Comparison of ENCODE assay signal across 1 cellular context in the genomic region with DNA sequence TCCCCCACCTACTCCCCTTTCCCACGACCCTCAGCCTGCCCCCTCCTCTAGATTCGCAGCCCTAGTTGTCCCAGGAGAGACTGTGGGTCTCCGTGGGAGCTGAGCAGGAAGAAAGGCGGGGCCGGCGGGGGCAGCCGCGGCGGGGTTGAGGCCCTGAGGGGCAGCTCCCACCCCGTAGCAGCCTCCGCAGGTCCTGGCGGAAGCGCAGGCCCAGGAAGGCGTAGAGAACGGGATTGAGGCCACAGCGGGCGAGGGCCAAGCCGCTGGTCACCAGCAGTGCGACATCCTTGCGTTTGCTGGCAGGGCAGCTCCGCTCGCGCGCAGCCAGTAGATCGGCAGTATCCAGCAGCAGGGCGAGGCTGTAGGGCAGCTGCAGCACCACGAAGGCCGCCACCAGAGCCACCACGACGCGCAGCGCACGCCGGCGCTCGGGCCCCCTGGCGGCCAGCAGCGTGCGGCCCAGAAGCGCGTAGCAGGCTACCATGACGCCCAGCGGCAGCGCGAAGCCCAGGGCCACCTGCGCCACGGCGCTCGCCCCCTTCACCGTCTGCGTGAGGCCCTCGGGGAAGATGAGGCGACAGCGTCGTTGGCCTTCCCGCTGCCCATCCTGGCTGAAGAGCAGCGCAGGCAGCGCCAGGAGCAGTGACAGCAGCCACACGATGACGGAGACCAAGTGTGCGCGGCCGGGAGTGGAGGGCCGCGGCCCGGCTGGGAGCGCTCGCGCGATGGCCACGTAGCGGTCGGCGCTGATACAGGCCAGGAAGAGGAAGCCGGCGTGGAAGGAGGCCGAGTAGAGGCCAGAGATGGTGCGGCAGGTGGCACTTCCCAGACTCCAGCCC.
TF ChIP-seq lines count a peak whose summit lies in the region.

No MANE protein-coding gene starts in this region.

TF ChIP-seq in GM12878, 131 proteins besides CTCF, POLR2A, EP300 and RAD21 (continued from another document):
- TF ChIP-seq, protein P1, sequence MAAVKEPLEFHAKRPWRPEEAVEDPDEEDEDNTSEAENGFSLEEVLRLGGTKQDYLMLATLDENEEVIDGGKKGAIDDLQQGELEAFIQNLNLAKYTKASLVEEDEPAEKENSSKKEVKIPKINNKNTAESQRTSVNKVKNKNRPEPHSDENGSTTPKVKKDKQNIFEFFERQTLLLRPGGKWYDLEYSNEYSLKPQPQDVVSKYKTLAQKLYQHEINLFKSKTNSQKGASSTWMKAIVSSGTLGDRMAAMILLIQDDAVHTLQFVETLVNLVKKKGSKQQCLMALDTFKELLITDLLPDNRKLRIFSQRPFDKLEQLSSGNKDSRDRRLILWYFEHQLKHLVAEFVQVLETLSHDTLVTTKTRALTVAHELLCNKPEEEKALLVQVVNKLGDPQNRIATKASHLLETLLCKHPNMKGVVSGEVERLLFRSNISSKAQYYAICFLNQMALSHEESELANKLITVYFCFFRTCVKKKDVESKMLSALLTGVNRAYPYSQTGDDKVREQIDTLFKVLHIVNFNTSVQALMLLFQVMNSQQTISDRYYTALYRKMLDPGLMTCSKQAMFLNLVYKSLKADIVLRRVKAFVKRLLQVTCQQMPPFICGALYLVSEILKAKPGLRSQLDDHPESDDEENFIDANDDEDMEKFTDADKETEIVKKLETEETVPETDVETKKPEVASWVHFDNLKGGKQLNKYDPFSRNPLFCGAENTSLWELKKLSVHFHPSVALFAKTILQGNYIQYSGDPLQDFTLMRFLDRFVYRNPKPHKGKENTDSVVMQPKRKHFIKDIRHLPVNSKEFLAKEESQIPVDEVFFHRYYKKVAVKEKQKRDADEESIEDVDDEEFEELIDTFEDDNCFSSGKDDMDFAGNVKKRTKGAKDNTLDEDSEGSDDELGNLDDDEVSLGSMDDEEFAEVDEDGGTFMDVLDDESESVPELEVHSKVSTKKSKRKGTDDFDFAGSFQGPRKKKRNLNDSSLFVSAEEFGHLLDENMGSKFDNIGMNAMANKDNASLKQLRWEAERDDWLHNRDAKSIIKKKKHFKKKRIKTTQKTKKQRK (IDR thresholded peaks at IDR 0.05; ENCODE audit: low read depth, low read length), result no peak
- TF ChIP-seq, protein P2, sequence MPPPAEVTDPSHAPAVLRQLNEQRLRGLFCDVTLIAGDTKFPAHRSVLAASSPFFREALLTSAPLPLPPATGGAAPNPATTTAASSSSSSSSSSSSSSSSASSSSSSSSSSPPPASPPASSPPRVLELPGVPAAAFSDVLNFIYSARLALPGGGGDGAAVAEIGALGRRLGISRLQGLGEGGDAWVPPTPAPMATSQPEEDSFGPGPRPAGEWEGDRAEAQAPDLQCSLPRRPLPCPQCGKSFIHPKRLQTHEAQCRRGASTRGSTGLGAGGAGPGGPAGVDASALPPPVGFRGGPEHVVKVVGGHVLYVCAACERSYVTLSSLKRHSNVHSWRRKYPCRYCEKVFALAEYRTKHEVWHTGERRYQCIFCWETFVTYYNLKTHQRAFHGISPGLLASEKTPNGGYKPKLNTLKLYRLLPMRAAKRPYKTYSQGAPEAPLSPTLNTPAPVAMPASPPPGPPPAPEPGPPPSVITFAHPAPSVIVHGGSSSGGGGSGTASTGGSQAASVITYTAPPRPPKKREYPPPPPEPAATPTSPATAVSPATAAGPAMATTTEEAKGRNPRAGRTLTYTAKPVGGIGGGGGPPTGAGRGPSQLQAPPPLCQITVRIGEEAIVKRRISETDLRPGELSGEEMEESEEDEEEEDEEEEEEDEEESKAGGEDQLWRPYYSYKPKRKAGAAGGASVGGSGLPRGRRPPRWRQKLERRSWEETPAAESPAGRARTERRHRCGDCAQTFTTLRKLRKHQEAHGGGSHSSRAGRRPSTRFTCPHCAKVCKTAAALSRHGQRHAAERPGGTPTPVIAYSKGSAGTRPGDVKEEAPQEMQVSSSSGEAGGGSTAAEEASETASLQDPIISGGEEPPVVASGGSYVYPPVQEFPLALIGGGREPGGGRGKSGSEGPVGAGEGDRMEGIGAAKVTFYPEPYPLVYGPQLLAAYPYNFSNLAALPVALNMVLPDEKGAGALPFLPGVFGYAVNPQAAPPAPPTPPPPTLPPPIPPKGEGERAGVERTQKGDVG (CRISPR knock-in tag; IDR thresholded peaks at IDR 0.05), result no peak
- TF ChIP-seq ZBED1 (IDR thresholded peaks at IDR 0.05; ENCODE audit: borderline replicate concordance) (peak; percentile 41; the same call in 1 of the 2 replicates), CBX3 (IDR thresholded peaks at IDR 0.05; ENCODE audit: borderline replicate concordance, low read depth) (no peak), ZNF384 (IDR thresholded peaks at IDR 0.05; ENCODE audit: borderline replicate concordance, low read depth, low read length) (no peak), SMC3 (IDR thresholded peaks at IDR 0.05; ENCODE audit: borderline replicate concordance, low read length) (peak; percentile 65; the same call in 1 of the 2 replicates), TCF7 (IDR thresholded peaks at IDR 0.05; ENCODE audit: borderline replicate concordance) (no peak), DPF2 (IDR thresholded peaks at IDR 0.05) (peak; percentile 89), CHD4 (IDR thresholded peaks at IDR 0.05) (no peak), PAX8 (IDR thresholded peaks at IDR 0.05) (no peak), ZNF24 (IDR thresholded peaks at IDR 0.05) (0 out of 2 replicates have a peak, but pooled peaks have one; percentile 63)
- TF ChIP-seq, protein P3, sequence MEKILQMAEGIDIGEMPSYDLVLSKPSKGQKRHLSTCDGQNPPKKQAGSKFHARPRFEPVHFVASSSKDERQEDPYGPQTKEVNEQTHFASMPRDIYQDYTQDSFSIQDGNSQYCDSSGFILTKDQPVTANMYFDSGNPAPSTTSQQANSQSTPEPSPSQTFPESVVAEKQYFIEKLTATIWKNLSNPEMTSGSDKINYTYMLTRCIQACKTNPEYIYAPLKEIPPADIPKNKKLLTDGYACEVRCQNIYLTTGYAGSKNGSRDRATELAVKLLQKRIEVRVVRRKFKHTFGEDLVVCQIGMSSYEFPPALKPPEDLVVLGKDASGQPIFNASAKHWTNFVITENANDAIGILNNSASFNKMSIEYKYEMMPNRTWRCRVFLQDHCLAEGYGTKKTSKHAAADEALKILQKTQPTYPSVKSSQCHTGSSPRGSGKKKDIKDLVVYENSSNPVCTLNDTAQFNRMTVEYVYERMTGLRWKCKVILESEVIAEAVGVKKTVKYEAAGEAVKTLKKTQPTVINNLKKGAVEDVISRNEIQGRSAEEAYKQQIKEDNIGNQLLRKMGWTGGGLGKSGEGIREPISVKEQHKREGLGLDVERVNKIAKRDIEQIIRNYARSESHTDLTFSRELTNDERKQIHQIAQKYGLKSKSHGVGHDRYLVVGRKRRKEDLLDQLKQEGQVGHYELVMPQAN (conservative IDR thresholded peaks at IDR 0.05), result peak; percentile 76
- TF ChIP-seq, protein P4, sequence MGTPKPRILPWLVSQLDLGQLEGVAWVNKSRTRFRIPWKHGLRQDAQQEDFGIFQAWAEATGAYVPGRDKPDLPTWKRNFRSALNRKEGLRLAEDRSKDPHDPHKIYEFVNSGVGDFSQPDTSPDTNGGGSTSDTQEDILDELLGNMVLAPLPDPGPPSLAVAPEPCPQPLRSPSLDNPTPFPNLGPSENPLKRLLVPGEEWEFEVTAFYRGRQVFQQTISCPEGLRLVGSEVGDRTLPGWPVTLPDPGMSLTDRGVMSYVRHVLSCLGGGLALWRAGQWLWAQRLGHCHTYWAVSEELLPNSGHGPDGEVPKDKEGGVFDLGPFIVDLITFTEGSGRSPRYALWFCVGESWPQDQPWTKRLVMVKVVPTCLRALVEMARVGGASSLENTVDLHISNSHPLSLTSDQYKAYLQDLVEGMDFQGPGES (IDR thresholded peaks at IDR 0.05), result no peak
- TF ChIP-seq, protein P5, sequence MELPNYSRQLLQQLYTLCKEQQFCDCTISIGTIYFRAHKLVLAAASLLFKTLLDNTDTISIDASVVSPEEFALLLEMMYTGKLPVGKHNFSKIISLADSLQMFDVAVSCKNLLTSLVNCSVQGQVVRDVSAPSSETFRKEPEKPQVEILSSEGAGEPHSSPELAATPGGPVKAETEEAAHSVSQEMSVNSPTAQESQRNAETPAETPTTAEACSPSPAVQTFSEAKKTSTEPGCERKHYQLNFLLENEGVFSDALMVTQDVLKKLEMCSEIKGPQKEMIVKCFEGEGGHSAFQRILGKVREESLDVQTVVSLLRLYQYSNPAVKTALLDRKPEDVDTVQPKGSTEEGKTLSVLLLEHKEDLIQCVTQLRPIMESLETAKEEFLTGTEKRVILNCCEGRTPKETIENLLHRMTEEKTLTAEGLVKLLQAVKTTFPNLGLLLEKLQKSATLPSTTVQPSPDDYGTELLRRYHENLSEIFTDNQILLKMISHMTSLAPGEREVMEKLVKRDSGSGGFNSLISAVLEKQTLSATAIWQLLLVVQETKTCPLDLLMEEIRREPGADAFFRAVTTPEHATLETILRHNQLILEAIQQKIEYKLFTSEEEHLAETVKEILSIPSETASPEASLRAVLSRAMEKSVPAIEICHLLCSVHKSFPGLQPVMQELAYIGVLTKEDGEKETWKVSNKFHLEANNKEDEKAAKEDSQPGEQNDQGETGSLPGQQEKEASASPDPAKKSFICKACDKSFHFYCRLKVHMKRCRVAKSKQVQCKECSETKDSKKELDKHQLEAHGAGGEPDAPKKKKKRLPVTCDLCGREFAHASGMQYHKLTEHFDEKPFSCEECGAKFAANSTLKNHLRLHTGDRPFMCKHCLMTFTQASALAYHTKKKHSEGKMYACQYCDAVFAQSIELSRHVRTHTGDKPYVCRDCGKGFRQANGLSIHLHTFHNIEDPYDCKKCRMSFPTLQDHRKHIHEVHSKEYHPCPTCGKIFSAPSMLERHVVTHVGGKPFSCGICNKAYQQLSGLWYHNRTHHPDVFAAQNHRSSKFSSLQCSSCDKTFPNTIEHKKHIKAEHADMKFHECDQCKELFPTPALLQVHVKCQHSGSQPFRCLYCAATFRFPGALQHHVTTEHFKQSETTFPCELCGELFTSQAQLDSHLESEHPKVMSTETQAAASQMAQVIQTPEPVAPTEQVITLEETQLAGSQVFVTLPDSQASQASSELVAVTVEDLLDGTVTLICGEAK (IDR thresholded peaks at IDR 0.05; ENCODE audit: borderline replicate concordance), result peak; percentile 51; the same call in 1 of the 2 replicates
TF ChIP-seq in GM12878: peak in this region for 50.
